Comparison of ENCODE assay signal across 2 cellular contexts in genomic region chr12:31967569-31967968, GRCh38.
TF ChIP-seq lines count a peak whose summit lies in the region.

No MANE protein-coding gene starts in this region.

TF ChIP-seq in liver, 16 proteins besides CTCF, POLR2A, EP300 and RAD21:
- TF ChIP-seq MAX (IDR thresholded peaks at IDR 0.05), result peak; percentile 16
- TF ChIP-seq RXRA (IDR thresholded peaks at IDR 0.05), result peak in 1 of 2 donors; percentile 50
- peak; percentile 29 for TF ChIP-seq FOXA1 (IDR thresholded peaks at IDR 0.05)
- TF ChIP-seq HNF4A (conservative IDR thresholded peaks at IDR 0.05), result peak; percentile 59 to 90
- no peak for TF ChIP-seq SP1 (IDR thresholded peaks at IDR 0.05)
- peak in 1 of 2 donors; percentile 36 for TF ChIP-seq JUND (IDR thresholded peaks at IDR 0.05)
TF ChIP-seq in liver: peak in this region for 5.

TF ChIP-seq in HepG2, 621 proteins besides CTCF, POLR2A, EP300 and RAD21:
- no peak for TF ChIP-seq RAD51 (IDR thresholded peaks at IDR 0.05; ENCODE audit: borderline replicate concordance)
- no peak for TF ChIP-seq MTF2 (CRISPR knock-in tag; IDR thresholded peaks at IDR 0.05; ENCODE audit: borderline replicate concordance)
- no peak for TF ChIP-seq MATR3 (CRISPR knock-in tag; IDR thresholded peaks at IDR 0.05)
- TF ChIP-seq ZNF629 (CRISPR knock-in tag; conservative IDR thresholded peaks at IDR 0.05), result no peak
- no peak for TF ChIP-seq GTF3A (CRISPR knock-in tag; conservative IDR thresholded peaks at IDR 0.05)
- no peak for TF ChIP-seq PRDM10 (CRISPR knock-in tag; IDR thresholded peaks at IDR 0.05; ENCODE audit: low read depth)
- TF ChIP-seq GZF1 (CRISPR knock-in tag; IDR thresholded peaks at IDR 0.05), result no peak
- TF ChIP-seq ZNF609 (CRISPR knock-in tag; IDR thresholded peaks at IDR 0.05; ENCODE audit: borderline replicate concordance), result no peak
- TF ChIP-seq HNRNPL (IDR thresholded peaks at IDR 0.05; ENCODE audit: low read depth, low read length), result no peak
- no peak for TF ChIP-seq DBP (CRISPR knock-in tag; IDR thresholded peaks at IDR 0.05; ENCODE audit: not compliant biosample characterization)
- TF ChIP-seq IKZF1 (IDR thresholded peaks at IDR 0.05), result no peak
- no peak for TF ChIP-seq SALL1 (CRISPR knock-in tag; IDR thresholded peaks at IDR 0.05)
- TF ChIP-seq ZNF7 (CRISPR knock-in tag; IDR thresholded peaks at IDR 0.05), result no peak
- no peak for TF ChIP-seq SRSF9 (IDR thresholded peaks at IDR 0.05; ENCODE audit: borderline replicate concordance, insufficient read depth, low read depth, low read length, poor library complexity, severe bottlenecking)
- no peak for TF ChIP-seq ZNF619 (CRISPR knock-in tag; IDR thresholded peaks at IDR 0.05)
- TF ChIP-seq ZBTB42 (CRISPR knock-in tag; IDR thresholded peaks at IDR 0.05), result no peak
- TF ChIP-seq ZNF451 (CRISPR knock-in tag; IDR thresholded peaks at IDR 0.05), result no peak
- no peak for TF ChIP-seq ZNF142 (CRISPR knock-in tag; IDR thresholded peaks at IDR 0.05)
- TF ChIP-seq ZNF263 (CRISPR knock-in tag; IDR thresholded peaks at IDR 0.05), result no peak
